ENCODE assay signal across 25 cellular contexts in the genomic region with DNA sequence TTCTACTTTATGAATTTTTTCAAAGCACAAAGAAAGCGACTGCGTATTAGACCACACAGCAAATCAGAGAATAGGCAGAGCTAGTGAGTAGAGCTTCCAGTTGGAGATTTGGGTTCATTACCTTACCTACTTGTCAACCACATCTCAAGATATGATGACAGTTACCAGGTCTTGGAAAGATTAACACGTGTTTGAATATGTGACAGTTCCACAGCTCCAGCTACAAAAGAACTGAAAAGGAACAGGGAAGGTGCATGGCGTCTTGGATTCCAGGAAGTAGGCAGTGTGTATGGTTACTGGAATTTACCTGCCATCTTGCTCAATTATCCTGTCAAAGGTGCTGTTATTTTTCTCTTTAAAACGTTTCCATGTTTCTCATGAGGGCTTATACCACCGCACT. TPM values are rescaled to one million over a fixed set of nuclear protein-coding genes. Genes with fewer than 3 reads are reported as not detected.
DNase-seq lines count a peak whose midpoint lies in the region; ATAC-seq and TF ChIP-seq lines count a peak whose summit lies in the region.
"Had no signal": no experiment of that assay in that cellular context is flagged by ENCODE, and none has a peak within 500 bp of the region (broad histone marks: within the 10 kb centered on the region; RNA-seq: fewer than 3 reads in every experiment).

No MANE protein-coding gene starts in this region.

- no peak for DNase-seq in activated T-cell treated with anti-CD3 and anti-CD28 coated beads, Interleukin-2, amount 50 U/mL, for 72 hours
- no peak for DNase-seq in activated T-cell treated with anti-CD3 and anti-CD28 coated beads, Interleukin-2, amount 50 U/mL, for 48 hours
- no peak for DNase-seq in activated naive CD8-positive, alpha-beta T cell treated with anti-CD3 and anti-CD28 coated beads for 36 hours
- DNase-seq in stimulated activated CD4-positive, alpha-beta T cell treated with anti-CD3 and anti-CD28 coated beads, Interleukin-1b, Interleukin-23, amount 100 ng/mL, for 48 hours, result no peak
- DNase-seq in effector CD4-positive, alpha-beta T cell, result no peak
- DNase-seq in kidney glomerular epithelial cell (lab: John Stamatoyannopoulos, UW), result no peak
- DNase-seq: 8988T; ACHN; AML-193; BE2C; CD4-positive, alpha-beta T cell; CD8-positive, alpha-beta memory T cell; DMS 273 treated with DMSO at 0.1 percent for 48 hours; DMS79; EL; GDM1; H9 had no signal

- no peak for ATAC-seq in activated T-cell treated with anti-CD3 and anti-CD28 coated beads, Interleukin-2, amount 50 U/mL, for 72 hours (replicated peaks in 1 of 2)
- ATAC-seq: A549, GM12878, GM23338, HCT116 had no signal

- H3K27ac Mint-ChIP-seq in activated T-cell treated with anti-CD3 and anti-CD28 coated beads, Interleukin-2, amount 50 U/mL, for 72 hours, result peak overlapping the region; percentile 24
- H3K27ac Mint-ChIP-seq in activated naive CD8-positive, alpha-beta T cell treated with anti-CD3 and anti-CD28 coated beads for 36 hours, result peak overlapping the region; percentile 48
- H3K27ac Mint-ChIP-seq: CD4-positive, alpha-beta T cell; GM23338; H9 had no signal

- peaks cover 19 to 20% of the 10 kb centered on the region in 2 experiments for H3K4me1 ChIP-seq in neutrophil (ENCODE audit: control insufficient read depth in 1 of 2, insufficient read depth in 1 of 2, low read depth in 1 of 2, low read length in 1 of 2)

- peaks cover 37% of the 10 kb centered on the region for H3K4me1 Mint-ChIP-seq in activated T-cell treated with anti-CD3 and anti-CD28 coated beads, Interleukin-2, amount 50 U/mL, for 72 hours (ENCODE audit: low read depth)
- H3K4me1 Mint-ChIP-seq in activated naive CD8-positive, alpha-beta T cell treated with anti-CD3 and anti-CD28 coated beads for 36 hours, result peaks cover 30% of the 10 kb centered on the region

- H3K27me3 Mint-ChIP-seq in activated T-cell treated with anti-CD3 and anti-CD28 coated beads, Interleukin-2, amount 50 U/mL, for 72 hours (ENCODE audit: low read depth), result no peaks in the 10 kb centered on the region
- H3K27me3 Mint-ChIP-seq in activated naive CD8-positive, alpha-beta T cell treated with anti-CD3 and anti-CD28 coated beads for 36 hours, result no peaks in the 10 kb centered on the region
- H3K27me3 Mint-ChIP-seq: CD4-positive, alpha-beta T cell had no signal

- no peaks in the 10 kb centered on the region for H3K27me3 ChIP-seq in neutrophil
- H3K27me3 ChIP-seq: BE2C; BLaER1 treated with 17β-estradiol and CSF1 and Interleukin-3, amounts not matched to agents 10 nM and 100 nM had no signal

- H3K27ac ChIP-seq in 22Rv1 (peak overlapping the region; percentile 99), neutrophil (peak overlapping the region; percentile 0)
- H3K27ac ChIP-seq: A549; BLaER1 treated with 17β-estradiol and CSF1 and Interleukin-3, amounts not matched to agents 10 nM and 100 nM had no signal

- no peak overlapping the region for H3K4me3 Mint-ChIP-seq in activated T-cell treated with anti-CD3 and anti-CD28 coated beads, Interleukin-2, amount 50 U/mL, for 72 hours
- H3K4me3 Mint-ChIP-seq in activated naive CD8-positive, alpha-beta T cell treated with anti-CD3 and anti-CD28 coated beads for 36 hours, result no peak overlapping the region
- H3K4me3 Mint-ChIP-seq: CD14-positive monocyte; CD4-positive, alpha-beta T cell; CD8-positive, alpha-beta memory T cell; GM23338; H9 had no signal

- TF ChIP-seq CTCF in 22Rv1 (IDR thresholded peaks at IDR 0.05) (no peak), neutrophil (IDR thresholded peaks at IDR 0.05) (no peak)

- no peaks in the 10 kb centered on the region for H3K9me3 Mint-ChIP-seq in activated T-cell treated with anti-CD3 and anti-CD28 coated beads, Interleukin-2, amount 50 U/mL, for 72 hours
- H3K9me3 Mint-ChIP-seq in activated naive CD8-positive, alpha-beta T cell treated with anti-CD3 and anti-CD28 coated beads for 36 hours, result no peaks in the 10 kb centered on the region
- H3K9me3 Mint-ChIP-seq: CD4-positive, alpha-beta T cell; CD8-positive, alpha-beta memory T cell; GM23338; H9 had no signal

- H3K36me3 ChIP-seq in neutrophil, result peaks cover 54% of the 10 kb centered on the region

- H3K9me3 ChIP-seq in neutrophil, result no peaks in the 10 kb centered on the region
- H3K9me3 ChIP-seq: A549; BE2C; BLaER1 treated with 17β-estradiol and CSF1 and Interleukin-3, amounts not matched to agents 10 nM and 100 nM had no signal

- no peak overlapping the region for H3K4me3 ChIP-seq in neutrophil (ENCODE audit: low read depth in 1 of 2, low read length in 1 of 2)
- H3K4me3 ChIP-seq: A549; BLaER1 treated with 17β-estradiol and CSF1 and Interleukin-3, amounts not matched to agents 10 nM and 100 nM; GM12878; GM23338 had no signal

- peaks cover 3 to 6% of the 10 kb centered on the region in 2 donors for H3K36me3 Mint-ChIP-seq in activated T-cell treated with anti-CD3 and anti-CD28 coated beads, Interleukin-2, amount 50 U/mL, for 72 hours (ENCODE audit: insufficient read depth in 2 of 2)
- peaks cover 2% of the 10 kb centered on the region for H3K36me3 Mint-ChIP-seq in activated naive CD8-positive, alpha-beta T cell treated with anti-CD3 and anti-CD28 coated beads for 36 hours

RNA-seq across cellular contexts. Expression of a gene that starts 5.3 kb away (rescaled TPM):
- total RNA-seq in activated T-cell treated with anti-CD3 and anti-CD28 coated beads, Interleukin-2, amount 50 U/mL, for 72 hours, result 10 to 100 TPM; 14.0 to 15.2 TPM
- total RNA-seq in activated naive CD8-positive, alpha-beta T cell treated with anti-CD3 and anti-CD28 coated beads for 36 hours, result 1 to 10 TPM; 4.7 to 5.2 TPM

RNA-seq across cellular contexts. Expression of a gene that starts 15.6 kb away (rescaled TPM):
- 10 to 100 TPM; 33.9 to 37.7 TPM for total RNA-seq in activated T-cell treated with anti-CD3 and anti-CD28 coated beads, Interleukin-2, amount 50 U/mL, for 72 hours
- total RNA-seq in activated naive CD8-positive, alpha-beta T cell treated with anti-CD3 and anti-CD28 coated beads for 36 hours, result 10 to 100 TPM; 29.1 to 29.3 TPM

RNA-seq across cellular contexts. Expression of a gene that starts 19.3 kb away (rescaled TPM):
- total RNA-seq in activated T-cell treated with anti-CD3 and anti-CD28 coated beads, Interleukin-2, amount 50 U/mL, for 72 hours, result 10 to 100 TPM; 35.0 to 51.9 TPM
- total RNA-seq in activated naive CD8-positive, alpha-beta T cell treated with anti-CD3 and anti-CD28 coated beads for 36 hours, result 10 to 100 TPM; 43.8 to 44.5 TPM

RNA-seq across cellular contexts. Expression of a gene that starts 19.5 kb away (rescaled TPM):
- total RNA-seq in activated T-cell treated with anti-CD3 and anti-CD28 coated beads, Interleukin-2, amount 50 U/mL, for 72 hours, result 100 to 1,000 TPM; 118 to 136 TPM
- 100 to 1,000 TPM; 153 to 158 TPM for total RNA-seq in activated naive CD8-positive, alpha-beta T cell treated with anti-CD3 and anti-CD28 coated beads for 36 hours
